Comparison of ENCODE assay signal across 18 cellular contexts in genomic region chr21:40511976-40512375, GRCh38.
DNase-seq lines count a peak whose midpoint lies in the region; ATAC-seq, FAIRE-seq and TF ChIP-seq lines count a peak whose summit lies in the region.
"Had no signal": no experiment of that assay in that cellular context is flagged by ENCODE, and none has a peak within 500 bp of the region (broad histone marks: within the 10 kb centered on the region; RNA-seq: fewer than 3 reads in every experiment).

No MANE protein-coding gene starts in this region.

- no peak for FAIRE-seq in pancreas (lab: Jason Lieb, UNC)
- FAIRE-seq: HepG2 had no signal

- intact Hi-C loops in PC-3 (cut with micrococcal nuclease) (no loop called here), mammary epithelial cell (cut with micrococcal nuclease) (no loop called here), pancreas (cut with DNase I) (no loop called here), Caco-2 (cut with micrococcal nuclease; ENCODE audit: unreplicated experiment) (no loop called here)

- H3K27ac ChIP-seq in PC-3 (ENCODE audit: low read length) = peak overlapping the region; percentile 65
- no peak overlapping the region for H3K27ac ChIP-seq in mammary epithelial cell (ENCODE audit: insufficient read depth, low read depth, low read length)
- H3K27ac ChIP-seq in pancreas = no peak overlapping the region
- H3K27ac ChIP-seq: C4-2B had no signal

- H3K9ac ChIP-seq in PC-3 (ENCODE audit: low read length) (no peak overlapping the region), mammary epithelial cell (ENCODE audit: insufficient read depth, low read length) (no peak overlapping the region)

- H3K27me3 Mint-ChIP-seq in Caco-2 (ENCODE audit: insufficient read depth, unreplicated experiment) = no peaks in the 10 kb centered on the region
- H3K27me3 Mint-ChIP-seq: CD8-positive, alpha-beta memory T cell had no signal

- H3K36me3 Mint-ChIP-seq in Caco-2 (ENCODE audit: insufficient read depth, unreplicated experiment) = no peaks in the 10 kb centered on the region
- H3K36me3 Mint-ChIP-seq: CD8-positive, alpha-beta memory T cell had no signal

- H3K79me2 ChIP-seq in PC-3 (ENCODE audit: low read length) = no peaks in the 10 kb centered on the region
- H3K79me2 ChIP-seq in mammary epithelial cell (ENCODE audit: insufficient read depth, low read length) = no peaks in the 10 kb centered on the region

- no peaks in the 10 kb centered on the region for H3F3A ChIP-seq in PC-3 (ENCODE audit: low read length, unreplicated experiment)

- H3K9me2 ChIP-seq in PC-3 (replicated peaks; ENCODE audit: low read length) = no peaks in the 10 kb centered on the region

- no peaks in the 10 kb centered on the region for H4K20me1 ChIP-seq in PC-3 (ENCODE audit: low read length)
- no peaks in the 10 kb centered on the region for H4K20me1 ChIP-seq in mammary epithelial cell (ENCODE audit: insufficient read depth, low read length)

- TF ChIP-seq CTCF in AG09319 (IDR thresholded peaks at IDR 0.05; ENCODE audit: low read depth, low read length) (no peak), PC-3 (conservative IDR thresholded peaks at IDR 0.05; ENCODE audit: low read depth, low read length) (no peak), mammary epithelial cell (conservative IDR thresholded peaks at IDR 0.05 in 1 of 2, IDR thresholded peaks at IDR 0.05 in 1 of 2; ENCODE audit: extremely low read depth in 1 of 2, insufficient read depth in 1 of 2, low read depth in 1 of 2, low read length in 2 of 2) (no peak), pancreas (IDR thresholded peaks at IDR 0.05) (no peak), Caco-2 (IDR thresholded peaks at IDR 0.05; ENCODE audit: insufficient read depth in 1 of 2, low read depth in 1 of 2, low read length in 1 of 2, severe bottlenecking in 1 of 2, unreplicated experiment in 1 of 2) (no peak)

- H3K4me1 ChIP-seq in PC-3 (ENCODE audit: insufficient read depth, low read length) (peaks cover 43% of the 10 kb centered on the region), mammary epithelial cell (ENCODE audit: insufficient read depth, low read length) (peaks cover 8% of the 10 kb centered on the region), pancreas (no peaks in the 10 kb centered on the region), Caco-2 (no peaks in the 10 kb centered on the region)

- no peak overlapping the region for H3K4me3 Mint-ChIP-seq in Caco-2 (ENCODE audit: unreplicated experiment)
- H3K4me3 Mint-ChIP-seq: CD8-positive, alpha-beta memory T cell had no signal

- ATAC-seq in PC-3 (no peak), pancreas (no peak)
- ATAC-seq: K562, SK-N-SH treated with all-trans-retinoic acid at 6 μM for 48 hours had no signal

- no peak overlapping the region for H3K4me3 ChIP-seq in PC-3 (ENCODE audit: low read length)
- H3K4me3 ChIP-seq in mammary epithelial cell (replicated peaks in 1 of 3; ENCODE audit: insufficient read depth in 1 of 3, low read depth in 2 of 3, low read length in 3 of 3) = no peak overlapping the region
- no peak overlapping the region for H3K4me3 ChIP-seq in pancreas
- H3K4me3 ChIP-seq in Caco-2 (ENCODE audit: low read depth, low read length) = no peak overlapping the region
- H3K4me3 ChIP-seq: K562 had no signal

- no peak overlapping the region for H3K27ac Mint-ChIP-seq in Caco-2 (ENCODE audit: unreplicated experiment)
- H3K27ac Mint-ChIP-seq: CD8-positive, alpha-beta memory T cell had no signal

- H3K36me3 ChIP-seq in PC-3 (ENCODE audit: low read depth, low read length) (no peaks in the 10 kb centered on the region), mammary epithelial cell (ENCODE audit: insufficient read depth, low read length) (no peaks in the 10 kb centered on the region), pancreas (no peaks in the 10 kb centered on the region), Caco-2 (ENCODE audit: control insufficient read depth, insufficient read depth, low read length) (no peaks in the 10 kb centered on the region)

- dilution Hi-C loops in mammary epithelial cell (cut with HindIII; ENCODE audit: low sequenced_read_pairs) = no loop called here

- WGBS in mammary epithelial cell (ENCODE audit: low coverage, missing lambda C conversion rate) = 61% methylated on average over 2 of the region's 2 CpGs
- WGBS in pancreas, 2 donors = 88 to 89% methylated on average over 2 of the region's 2 CpGs

- POLR2A ChIA-PET in PC-3 (lab: Charles Lee; ENCODE audit: unreplicated experiment) (no interaction called here), Caco-2 (lab: Charles Lee) (no interaction called here)

- CTCF ChIA-PET in PC-3 (lab: Charles Lee) (no interaction called here), mammary epithelial cell (lab: Charles Lee; ENCODE audit: low non-redundant PET) (no interaction called here), Caco-2 (lab: Charles Lee) (no interaction called here)

- H3K9me3 Mint-ChIP-seq in Caco-2 (ENCODE audit: unreplicated experiment) = peaks cover 9% of the 10 kb centered on the region

- H3K27me3 ChIP-seq in PC-3 (ENCODE audit: low read length) (no peaks in the 10 kb centered on the region), mammary epithelial cell (ENCODE audit: insufficient read depth, low read length) (no peaks in the 10 kb centered on the region), pancreas (no peaks in the 10 kb centered on the region), Caco-2 (replicated peaks; ENCODE audit: control insufficient read depth, insufficient read depth, low read length) (no peaks in the 10 kb centered on the region)

- H2AFZ ChIP-seq in PC-3 (ENCODE audit: low read length) (peak overlapping the region; percentile 34), mammary epithelial cell (ENCODE audit: low read depth, low read length) (no peak overlapping the region)

- peak overlapping the region; percentile 30 for H3K4me2 ChIP-seq in PC-3 (ENCODE audit: low read length)
- no peak overlapping the region for H3K4me2 ChIP-seq in mammary epithelial cell (ENCODE audit: insufficient read depth, low read depth, low read length)

- no peaks in the 10 kb centered on the region for H3K4me1 Mint-ChIP-seq in Caco-2 (ENCODE audit: low read depth, unreplicated experiment)
- H3K4me1 Mint-ChIP-seq: CD8-positive, alpha-beta memory T cell had no signal

- DNase-seq in AG09319 (ENCODE audit: extremely low read depth, low read depth) (peak; percentile 2), PC-3 (peak; percentile 71), mammary epithelial cell (peak; percentile 58), fibroblast of peridontal ligament (ENCODE audit: extremely low read depth) (peak; percentile 45), C1 segment of cervical spinal cord (lab: John Stamatoyannopoulos, UW) (no peak), pancreas (no peak), activated T-cell treated with anti-CD3 and anti-CD28 coated beads for 4 hours (no peak), Caco-2 (no peak)
- DNase-seq: AML-193; CD8-positive, alpha-beta memory T cell; NCI-H1048; NCI-H1417 treated with DMSO at 0.1 percent for 48 hours; NCI-H187; NCI-H446 treated with DMSO at 0.1 percent for 48 hours had no signal

- H3K9me3 ChIP-seq in PC-3 (ENCODE audit: low read length) (no peaks in the 10 kb centered on the region), mammary epithelial cell (replicated peaks; ENCODE audit: insufficient read depth, low read length) (no peaks in the 10 kb centered on the region), pancreas (no peaks in the 10 kb centered on the region), Caco-2 (no peaks in the 10 kb centered on the region)

- BruUV-seq in PC-3 (replicated peaks; lab: Mats Ljungman, UMichigan) (no TSS peak), mammary epithelial cell (replicated peaks; lab: Mats Ljungman, UMichigan) (no TSS peak), Caco-2 (replicated peaks; lab: Mats Ljungman, UMichigan) (no TSS peak)

- in situ Hi-C loops in mammary epithelial cell (cut with MboI; ENCODE audit: low sequenced_read_pairs in 2 of 2) = no loop called here

Comparison
In these comparisons a context has a peak if more than half of its experiments do, and no peak if none do; other contexts are left out.
1. DNase-seq: peak in AG09319 (single experiment), PC-3 (single experiment), mammary epithelial cell (single experiment) and fibroblast of peridontal ligament (single experiment); none in C1 segment of cervical spinal cord (0 of 14), pancreas (0 of 6), activated T-cell treated with anti-CD3 and anti-CD28 coated beads for 4 hours (single experiment) and Caco-2 (0 of 2).